8 cellular contexts compared by ENCODE assay signal in genomic region chr6:157873735-157874344, GRCh38. TPM values are rescaled to one million over a fixed set of nuclear protein-coding genes. Genes with fewer than 3 reads are reported as not detected.
DNase-seq lines count a peak whose midpoint lies in the region; ATAC-seq and TF ChIP-seq lines count a peak whose summit lies in the region.

No MANE protein-coding gene starts in this region.

- H3K27ac ChIP-seq in Panc1 (ENCODE audit: low read length) (no peak overlapping the region), osteoblast (ENCODE audit: low read depth, low read length) (no peak overlapping the region), thyroid gland (no peak overlapping the region)

- H3K9me3 Mint-ChIP-seq in activated T-cell treated with anti-CD3 and anti-CD28 coated beads, Interleukin-2, amount 50 U/mL, for 72 hours = no peaks in the 10 kb centered on the region

- 72 to 74% methylated on average over 9 of the region's 9 CpGs for WGBS in thyroid gland, 2 donors

- CTCF ChIA-PET in Panc1 (lab: Charles Lee) = interaction anchor here (0.7 to 1.8 kb wide), 6 partner anchors 37 to 559 kb away, joined by 3 to 22 read pairs (median 3); no protein-coding TSS in a partner anchor

- H3K9me3 ChIP-seq in Panc1 (ENCODE audit: control insufficient read depth, insufficient read depth, low read depth, low read length) (no peaks in the 10 kb centered on the region), osteoblast (ENCODE audit: low read depth, low read length) (no peaks in the 10 kb centered on the region), thyroid gland (no peaks in the 10 kb centered on the region)

- ATAC-seq in Right ventricle myocardium inferior (peak; percentile 74), HG03439 (IDR thresholded peaks at IDR 0.05; ENCODE audit: unreplicated experiment) (peak; percentile 69), Panc1 (peak; percentile 93)
- ATAC-seq in activated T-cell treated with anti-CD3 and anti-CD28 coated beads, Interleukin-2, amount 50 U/mL, for 72 hours (replicated peaks in 1 of 2) = peak; percentile 79 to 91

- H3K4me1 ChIP-seq in Panc1 (ENCODE audit: control insufficient read depth, insufficient read depth, low read length) (peaks cover 10% of the 10 kb centered on the region; the same call in 1 of the 2 replicates), osteoblast (ENCODE audit: insufficient read depth, low read length) (no peaks in the 10 kb centered on the region), thyroid gland (peaks cover under 1% of the 10 kb centered on the region in 2 donors)

- H3K36me3 ChIP-seq in Panc1 (ENCODE audit: control insufficient read depth, insufficient read depth, low read length) (peaks cover 27% of the 10 kb centered on the region), osteoblast (ENCODE audit: insufficient read depth, low read length) (peaks cover 76% of the 10 kb centered on the region), thyroid gland (peaks cover 5% of the 10 kb centered on the region in 2 donors)

- H3K4me1 Mint-ChIP-seq in activated T-cell treated with anti-CD3 and anti-CD28 coated beads, Interleukin-2, amount 50 U/mL, for 72 hours (ENCODE audit: low read depth) = peaks cover 44% of the 10 kb centered on the region

- H3K79me2 ChIP-seq in osteoblast (ENCODE audit: insufficient read depth, low read length) = peaks cover 65% of the 10 kb centered on the region

- H3K36me3 Mint-ChIP-seq in activated T-cell treated with anti-CD3 and anti-CD28 coated beads, Interleukin-2, amount 50 U/mL, for 72 hours (ENCODE audit: insufficient read depth in 2 of 2) = peaks cover 10 to 42% of the 10 kb centered on the region in 2 donors

- no peak overlapping the region for H2AFZ ChIP-seq in osteoblast (ENCODE audit: low read length)

- H3K4me3 Mint-ChIP-seq in activated T-cell treated with anti-CD3 and anti-CD28 coated beads, Interleukin-2, amount 50 U/mL, for 72 hours = no peak overlapping the region

- H4K20me1 ChIP-seq in osteoblast (ENCODE audit: insufficient read depth, low read length) = peaks cover 19% of the 10 kb centered on the region

- no peaks in the 10 kb centered on the region for H3K27me3 ChIP-seq in Panc1 (ENCODE audit: control insufficient read depth, insufficient read depth, low read length)
- no peaks in the 10 kb centered on the region for H3K27me3 ChIP-seq in osteoblast (ENCODE audit: insufficient read depth, low read length)
- H3K27me3 ChIP-seq in thyroid gland = no peaks in the 10 kb centered on the region

- no peak for TF ChIP-seq POLR2A in thyroid gland (IDR thresholded peaks at IDR 0.05)

- no peak overlapping the region for H3K27ac Mint-ChIP-seq in activated T-cell treated with anti-CD3 and anti-CD28 coated beads, Interleukin-2, amount 50 U/mL, for 72 hours

- BruUV-seq in Panc1 (replicated peaks; lab: Mats Ljungman, UMichigan) = no TSS peak

- H3K4me2 ChIP-seq in osteoblast (ENCODE audit: insufficient read depth, low read length) = no peak overlapping the region

- DNase-seq in Right ventricle myocardium inferior (ENCODE audit: missing footprints) (peak; percentile 87), cardiac septum (ENCODE audit: low spot score) (no peak), Panc1 (ENCODE audit: low read depth, low spot score) (peak; percentile 48), fibroblast of pulmonary artery (ENCODE audit: low read depth) (peak; percentile 77), osteoblast (ENCODE audit: insufficient read length, low spot score, missing footprints) (peak; percentile 92), thyroid gland (peak; percentile 60 to 70)
- peak; percentile 82 to 88 for DNase-seq in activated T-cell treated with anti-CD3 and anti-CD28 coated beads, Interleukin-2, amount 50 U/mL, for 72 hours

- no peaks in the 10 kb centered on the region for H3K27me3 Mint-ChIP-seq in activated T-cell treated with anti-CD3 and anti-CD28 coated beads, Interleukin-2, amount 50 U/mL, for 72 hours (ENCODE audit: low read depth)

- POLR2A ChIA-PET in Panc1 (lab: Charles Lee) = interaction anchor here (1.2 kb wide), 1 partner anchor 41 kb away, joined by 7 read pairs; no protein-coding TSS in a partner anchor

- H3K4me3 ChIP-seq in Panc1 (ENCODE audit: low read depth in 2 of 2, low read length in 2 of 2) (no peak overlapping the region), fibroblast of pulmonary artery (replicated peaks; ENCODE audit: low read depth, low read length) (no peak overlapping the region), osteoblast (ENCODE audit: insufficient read depth, low read length) (no peak overlapping the region), thyroid gland (replicated peaks in 1 of 3) (no peak overlapping the region)

- intact Hi-C loops in Right ventricle myocardium inferior (cut with DNase I) = loop anchor here (2.0 kb wide), 1 partner anchor 117 kb away; no protein-coding TSS in a partner anchor
- intact Hi-C loops in cardiac septum (cut with DNase I) = loop anchor here (5.0 kb wide), 1 partner anchor 117 kb away; no protein-coding TSS in a partner anchor
- intact Hi-C loops in Panc1 (cut with micrococcal nuclease; ENCODE audit: unreplicated experiment) = loop anchor here (2.0 kb wide), 2 partner anchors 49 to 113 kb away; no protein-coding TSS in a partner anchor
- intact Hi-C loops in thyroid gland (cut with DNase I) = no loop called here

- TF ChIP-seq CTCF in Panc1 (IDR thresholded peaks at IDR 0.05) = peak; percentile 91
- peak; percentile 83 for TF ChIP-seq CTCF in fibroblast of pulmonary artery (IDR thresholded peaks at IDR 0.05; ENCODE audit: low read length, missing control alignments)
- peak; percentile 86 for TF ChIP-seq CTCF in osteoblast (IDR thresholded peaks at IDR 0.05; ENCODE audit: extremely low read depth, low read depth, low read length)
- TF ChIP-seq CTCF in thyroid gland (IDR thresholded peaks at IDR 0.05) = peak; percentile 12 to 70 (median 56)

- in situ Hi-C loops in Panc1 (cut with HindIII; ENCODE audit: low pct_unique_long_range_greater_than_20kb, low sequenced_read_pairs) = loop anchor here (25.0 kb wide), 1 partner anchor 112 kb away; no protein-coding TSS in a partner anchor

RNA-seq across cellular contexts. Expression of gene SNX9, which starts 50.8 kb away (rescaled TPM):
- 35.5 TPM for total RNA-seq in Right ventricle myocardium inferior
- 34.2 TPM for total RNA-seq in cardiac septum
- total RNA-seq in Panc1 (2021; ENCODE audit: unreplicated experiment) = 46.0 TPM
- 37.4 TPM for polyA plus RNA-seq in Panc1 (2012; ENCODE audit: insufficient read length)
- 10 to 100 TPM; 83.5 to 94.6 TPM for total RNA-seq in activated T-cell treated with anti-CD3 and anti-CD28 coated beads, Interleukin-2, amount 50 U/mL, for 72 hours
- 147 and 177 TPM in 2 replicates for total RNA-seq in osteoblast
- 10 to 100 TPM; 44.6 to 73.1 (median 47.2) TPM for total RNA-seq in thyroid gland
